ENCODE assay signal across 5 cellular contexts in the genomic region with DNA sequence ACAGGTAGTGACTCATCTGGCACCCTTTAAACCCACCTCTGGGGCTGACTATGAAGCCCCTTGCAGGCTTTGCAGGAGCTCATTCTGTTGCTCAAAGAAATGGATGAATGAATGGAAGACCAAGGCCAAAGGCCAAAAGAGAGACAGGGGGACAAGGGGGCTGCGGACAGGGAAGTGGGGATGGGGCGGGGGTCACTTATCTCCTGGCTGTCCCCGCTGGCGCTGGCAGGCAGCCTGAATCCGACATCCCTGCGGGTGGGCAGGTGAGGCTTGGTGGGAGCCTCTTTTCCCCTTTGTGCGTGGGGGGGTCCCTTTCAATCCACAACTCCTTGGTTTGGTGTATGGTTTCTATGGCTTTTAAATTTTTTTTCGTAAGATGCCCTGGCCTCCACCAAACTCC.
"Had no signal": no experiment of that assay in that cellular context is flagged by ENCODE, and none has a peak within 500 bp of the region (broad histone marks: within the 10 kb centered on the region; RNA-seq: fewer than 3 reads in every experiment).

No MANE protein-coding gene starts in this region.

- H3K27ac Mint-ChIP-seq: GM23338 had no signal

- H3K4me2 ChIP-seq: GM23338 had no signal

- DNase-seq: H9, HCEC 1CT, IMR-90 had no signal

- H2AFZ ChIP-seq: GM23338 had no signal

- H3K4me3 ChIP-seq: GM23338, K562 had no signal

- ATAC-seq: GM23338, K562 had no signal

- H3K4me3 Mint-ChIP-seq: GM23338, H9 had no signal
